12 cellular contexts compared by ENCODE assay signal in the genomic region with DNA sequence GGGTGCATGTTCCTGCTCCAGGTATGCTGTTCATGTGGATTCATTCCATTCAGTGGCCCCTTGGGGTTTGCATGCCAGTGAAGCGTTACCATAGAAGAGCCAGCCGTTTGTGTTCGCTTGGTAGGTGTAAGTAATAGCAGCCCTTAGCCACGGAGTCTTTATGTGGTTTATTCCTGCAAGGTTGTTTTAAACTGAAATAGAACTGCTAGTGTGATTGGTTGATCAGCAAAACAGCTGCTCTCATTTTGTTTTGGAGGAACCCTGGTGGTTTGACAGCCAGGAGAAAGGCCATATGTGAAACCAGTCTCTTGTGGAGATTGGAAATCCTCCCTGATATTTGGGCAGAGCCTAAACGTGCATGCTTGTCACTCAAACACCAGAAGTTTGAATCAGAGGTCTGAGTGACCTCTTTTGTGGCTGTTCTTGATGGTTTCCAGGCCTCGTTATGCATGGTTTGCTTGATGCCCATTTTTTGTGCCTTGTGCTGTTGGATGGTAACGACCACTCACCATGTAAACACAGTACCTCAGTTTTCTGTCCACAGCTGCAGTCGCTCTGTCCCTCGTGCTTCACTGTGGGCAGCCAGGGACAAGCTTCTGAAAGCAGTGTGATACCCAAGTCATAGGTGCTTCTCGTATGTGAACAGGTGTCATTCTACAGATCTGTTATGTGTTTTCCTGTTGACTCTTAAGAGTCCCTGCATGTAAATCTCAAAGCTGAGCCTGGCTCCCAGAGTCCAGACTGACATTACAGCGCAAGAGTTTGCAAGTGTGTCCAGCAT. TPM values are rescaled to one million over a fixed set of nuclear protein-coding genes. Genes with fewer than 3 reads are reported as not detected.
A peak's percentile ranks its signal among the peaks of the same experiment; 100 is the strongest.
DNase-seq lines count a peak whose midpoint lies in the region; ATAC-seq and TF ChIP-seq lines count a peak whose summit lies in the region.
"Had no signal": no experiment of that assay in that cellular context is flagged by ENCODE, and none has a peak within 500 bp of the region (broad histone marks: within the 10 kb centered on the region; RNA-seq: fewer than 3 reads in every experiment).

No MANE protein-coding gene starts in this region.

- peak overlapping the region; percentile 70 for H3K4me2 ChIP-seq in skeletal muscle satellite cell (ENCODE audit: low read length)

- no peak for TF ChIP-seq CTCF in cardiac fibroblast (IDR thresholded peaks at IDR 0.05; ENCODE audit: low read depth, low read length)

- peak; percentile 48 for ATAC-seq in Right ventricle myocardium superior (ENCODE audit: poor library complexity)
- no peak for ATAC-seq in Right ventricle myocardium inferior
- no peak for ATAC-seq in GM21619 (IDR thresholded peaks at IDR 0.05; ENCODE audit: unreplicated experiment)
- ATAC-seq in HG03520 (IDR thresholded peaks at IDR 0.05; ENCODE audit: unreplicated experiment), result no peak

- no peaks in the 10 kb centered on the region for H3K27me3 ChIP-seq in skeletal muscle satellite cell (ENCODE audit: control insufficient read depth, insufficient read depth, low read length)

- peaks cover 15% of the 10 kb centered on the region for H3K36me3 ChIP-seq in skeletal muscle satellite cell (ENCODE audit: insufficient read depth, low read length)

- intact Hi-C loops in Right ventricle myocardium superior (cut with DNase I) (no loop called here), Right ventricle myocardium inferior (cut with DNase I) (no loop called here)

- peak overlapping the region; percentile 62 for H3K9ac ChIP-seq in skeletal muscle satellite cell (ENCODE audit: low read depth, low read length)

- DNase-seq in Right ventricle myocardium superior (no peak), Right ventricle myocardium inferior (ENCODE audit: missing footprints) (no peak), NCI-H2107 treated with DMSO at 0.1 percent for 48 hours (lab: John Stamatoyannopoulos, UW; ENCODE audit: unreplicated experiment) (peak; percentile 97), cardiac fibroblast (ENCODE audit: low read depth in 2 of 2) (peak; percentile 27 to 33), DMS53 (lab: John Stamatoyannopoulos, UW) (no peak)
- DNase-seq: Calu3; NCI-H146; stimulated activated naive CD4-positive, alpha-beta T cell had no signal

- no peaks in the 10 kb centered on the region for H3K9me3 ChIP-seq in skeletal muscle satellite cell (replicated peaks; ENCODE audit: low read length)

- H3K4me1 ChIP-seq in skeletal muscle satellite cell (ENCODE audit: control insufficient read depth, insufficient read depth, low read length), result peaks cover 57% of the 10 kb centered on the region

- H3K4me3 ChIP-seq in cardiac fibroblast (replicated peaks in 1 of 2; ENCODE audit: low read depth in 2 of 2, low read length in 2 of 2), result no peak overlapping the region
- peak overlapping the region; percentile 47 for H3K4me3 ChIP-seq in skeletal muscle satellite cell (ENCODE audit: low read length)

RNA-seq across cellular contexts. Expression of a gene that starts 58.3 kb away (rescaled TPM):
- total RNA-seq in Right ventricle myocardium superior (not detected), Right ventricle myocardium inferior (not detected)
- total RNA-seq in skeletal muscle satellite cell (2012; rRNA removed), result not detected in 2 replicates
- total RNA-seq: T-helper 1 cell treated with Interleukin-12 subunit alpha and Interleukin-12 subunit beta and Interleukin-4 antibody, amounts not matched to agents 30 ng/mL and 1 ng/mL, for 36 hours had no signal

Comparison
In these comparisons a context has a peak if more than half of its experiments do, and no peak if none do; other contexts are left out.
1. DNase-seq: peak in NCI-H2107 treated with DMSO at 0.1 percent for 48 hours (single experiment) and cardiac fibroblast (2 of 2); none in Right ventricle myocardium superior (single experiment), Right ventricle myocardium inferior (single experiment) and DMS53 (single experiment).